Comparison of ENCODE assay signal across 11 cellular contexts in genomic region chr15:67013696-67014095, GRCh38. TPM values are rescaled to one million over a fixed set of nuclear protein-coding genes. Genes with fewer than 3 reads are reported as not detected.
DNase-seq lines count a peak whose midpoint lies in the region; ATAC-seq and TF ChIP-seq lines count a peak whose summit lies in the region.
"Had no signal": no experiment of that assay in that cellular context is flagged by ENCODE, and none has a peak within 500 bp of the region (broad histone marks: within the 10 kb centered on the region; RNA-seq: fewer than 3 reads in every experiment).

No MANE protein-coding gene starts in this region.

- TF ChIP-seq CTCF in liver (IDR thresholded peaks at IDR 0.05; ENCODE audit: low read depth, low read length, missing input control) (no peak), body of pancreas (IDR thresholded peaks at IDR 0.05) (no peak)

- H3K36me3 ChIP-seq in BLaER1 (no peaks in the 10 kb centered on the region), MG63 (no peaks in the 10 kb centered on the region), liver (ENCODE audit: control insufficient read depth in 4 of 4, insufficient read depth in 3 of 4, low read depth in 1 of 4, low read length in 3 of 4) (no peaks in the 10 kb centered on the region), body of pancreas (replicated peaks in 1 of 2; ENCODE audit: insufficient read depth in 1 of 2, low read depth in 2 of 2) (no peaks in the 10 kb centered on the region)

- no peak for ATAC-seq in GM21526 (IDR thresholded peaks at IDR 0.05; ENCODE audit: low FRiP score, unreplicated experiment)
- ATAC-seq in body of pancreas: no peak
- ATAC-seq: left colon had no signal

- 80% methylated on average over 11 of the region's 11 CpGs for WGBS in liver
- 79 to 88% methylated on average over 11 of the region's 11 CpGs for WGBS in body of pancreas, 2 donors

- DNase-seq in MG63 (peak; percentile 63), ecto neural progenitor cell (ENCODE audit: low spot score) (peak; percentile 60), erythroblast (lab: John Stamatoyannopoulos, UW) (no peak), mucosa of gallbladder (ENCODE audit: low spot score) (no peak), body of pancreas (no peak)
- DNase-seq: left colon; small intestine; stimulated activated naive CD4-positive, alpha-beta T cell treated with Interleukin-2 at 50 U/mL for 16 hours had no signal

- peak overlapping the region; percentile 67 for H3K4me2 ChIP-seq in BLaER1

- H3K9ac ChIP-seq in BLaER1: no peak overlapping the region
- H3K9ac ChIP-seq in liver (ENCODE audit: low read depth in 1 of 2, low read length in 2 of 2): no peak overlapping the region

- no peaks in the 10 kb centered on the region for H4K20me1 ChIP-seq in BLaER1

- no peak overlapping the region for H3K4me3 ChIP-seq in BLaER1
- H3K4me3 ChIP-seq in MG63: no peak overlapping the region
- H3K4me3 ChIP-seq in liver (ENCODE audit: low read depth in 1 of 3, low read length in 3 of 3): no peak overlapping the region
- H3K4me3 ChIP-seq in body of pancreas: no peak overlapping the region

- TF ChIP-seq RAD21 in liver (IDR thresholded peaks at IDR 0.05): no peak

- H3K27me3 ChIP-seq in BLaER1: no peaks in the 10 kb centered on the region
- H3K27me3 ChIP-seq in MG63: no peaks in the 10 kb centered on the region
- no peaks in the 10 kb centered on the region for H3K27me3 ChIP-seq in liver (ENCODE audit: control insufficient read depth in 4 of 4, insufficient read depth in 4 of 4, low read length in 3 of 4)
- H3K27me3 ChIP-seq in body of pancreas: no peaks in the 10 kb centered on the region

- TF ChIP-seq POLR2A in erythroblast (IDR thresholded peaks at IDR 0.05; ENCODE audit: low read length) (no peak), body of pancreas (IDR thresholded peaks at IDR 0.05) (no peak)

- intact Hi-C loops in body of pancreas (cut with DNase I): no loop called here

- peak overlapping the region; percentile 25 for H3K27ac ChIP-seq in BLaER1
- H3K27ac ChIP-seq in liver (ENCODE audit: low read depth in 1 of 2, low read length in 2 of 2): no peak overlapping the region
- no peak overlapping the region for H3K27ac ChIP-seq in body of pancreas

- H3K9me3 ChIP-seq in BLaER1 (no peaks in the 10 kb centered on the region), MG63 (0 out of 2 replicates have a peak, but pooled peaks cover 3% of the 10 kb centered on the region), liver (ENCODE audit: control insufficient read depth in 4 of 4, low read length in 3 of 4) (no peaks in the 10 kb centered on the region), body of pancreas (no peaks in the 10 kb centered on the region)

- H3K4me1 ChIP-seq in BLaER1 (peaks cover 40% of the 10 kb centered on the region), liver (ENCODE audit: control insufficient read depth in 4 of 4, insufficient read depth in 4 of 4, low read length in 3 of 4) (peaks cover 11 to 28% (median 24%) of the 10 kb centered on the region in 4 donors), body of pancreas (peaks cover 25% of the 10 kb centered on the region)

TF ChIP-seq in liver, 16 proteins besides CTCF, POLR2A, EP300 and RAD21:
- TF ChIP-seq SP1 (IDR thresholded peaks at IDR 0.05) (no peak), NR2F2 (IDR thresholded peaks at IDR 0.05) (peak; percentile 49), FOXA1 (IDR thresholded peaks at IDR 0.05) (no peak), HNF4A (conservative IDR thresholded peaks at IDR 0.05) (no peak)
- TF ChIP-seq, protein P1, sequence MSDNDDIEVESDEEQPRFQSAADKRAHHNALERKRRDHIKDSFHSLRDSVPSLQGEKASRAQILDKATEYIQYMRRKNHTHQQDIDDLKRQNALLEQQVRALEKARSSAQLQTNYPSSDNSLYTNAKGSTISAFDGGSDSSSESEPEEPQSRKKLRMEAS (IDR thresholded peaks at IDR 0.05): no peak

RNA-seq across cellular contexts. Expression of gene SMAD3, which starts 51.7 kb away (rescaled TPM):
- total RNA-seq in MG63 (2014; rRNA removed; shearing (Covaris generic); ENCODE audit: low replicate concordance): 32.9 and 38.2 TPM in 2 replicates
- total RNA-seq in liver: 10 to 100 TPM in 1 of 2 donors, 1 to 10 TPM in 1; 4.0 to 12.2 TPM
- polyA plus RNA-seq in liver: 1 to 10 TPM; 5.2 to 5.7 TPM
- total RNA-seq in mucosa of gallbladder: 59.0 TPM
- 10 to 100 TPM; 19.7 to 52.4 TPM for total RNA-seq in body of pancreas

Comparison
In these comparisons a context has a peak if more than half of its experiments do, and no peak if none do; other contexts are left out.
1. DNase-seq: peak in MG63 (single experiment) and ecto neural progenitor cell (single experiment); none in erythroblast (0 of 2), mucosa of gallbladder (single experiment) and body of pancreas (0 of 4).